ENCODE assay signal across 1 cellular context in genomic region chr4:16082424-16083216, GRCh38.
TF ChIP-seq lines count a peak whose summit lies in the region.

No MANE protein-coding gene starts in this region.

TF ChIP-seq in IMR-90, 13 proteins besides CTCF, POLR2A, EP300 and RAD21 (continued from another document):
- TF ChIP-seq CEBPB (IDR thresholded peaks at IDR 0.05; ENCODE audit: low read depth, low read length): no peak
TF ChIP-seq in IMR-90: peak in this region for 0.
